Comparison of ENCODE assay signal across 12 cellular contexts in genomic region chr10:11527700-11528255, GRCh38.
A peak's percentile ranks its signal among the peaks of the same experiment; 100 is the strongest.
DNase-seq lines count a peak whose midpoint lies in the region; ATAC-seq, FAIRE-seq and TF ChIP-seq lines count a peak whose summit lies in the region.
"Had no signal": no experiment of that assay in that cellular context is flagged by ENCODE, and none has a peak within 500 bp of the region (broad histone marks: within the 10 kb centered on the region; RNA-seq: fewer than 3 reads in every experiment).

No MANE protein-coding gene starts in this region.

- H3K4me3 Mint-ChIP-seq in MCF 10A (ENCODE audit: unreplicated experiment) = no peak overlapping the region
- H3K4me3 Mint-ChIP-seq in activated naive CD8-positive, alpha-beta T cell treated with anti-CD3 and anti-CD28 coated beads, Interleukin-2, amount 50 U/mL, for 24 hours = peak overlapping the region; percentile 72
- H3K4me3 Mint-ChIP-seq in Caco-2 (ENCODE audit: unreplicated experiment) = no peak overlapping the region

- no peak for ATAC-seq in activated naive CD8-positive, alpha-beta T cell treated with anti-CD3 and anti-CD28 coated beads, Interleukin-2, amount 50 U/mL, for 24 hours
- ATAC-seq in HepG2 = no peak
- ATAC-seq in GM21576 (IDR thresholded peaks at IDR 0.05; ENCODE audit: unreplicated experiment) = no peak
- ATAC-seq: gastroesophageal sphincter had no signal

- H3K9me3 Mint-ChIP-seq in MCF 10A (ENCODE audit: unreplicated experiment) (no peaks in the 10 kb centered on the region), Caco-2 (ENCODE audit: unreplicated experiment) (no peaks in the 10 kb centered on the region)
- no peaks in the 10 kb centered on the region for H3K9me3 Mint-ChIP-seq in activated naive CD8-positive, alpha-beta T cell treated with anti-CD3 and anti-CD28 coated beads, Interleukin-2, amount 50 U/mL, for 24 hours

- H3K27ac Mint-ChIP-seq in MCF 10A (ENCODE audit: low read depth, unreplicated experiment) (no peak overlapping the region), Caco-2 (ENCODE audit: unreplicated experiment) (no peak overlapping the region)
- H3K27ac Mint-ChIP-seq in activated naive CD8-positive, alpha-beta T cell treated with anti-CD3 and anti-CD28 coated beads, Interleukin-2, amount 50 U/mL, for 24 hours = peak overlapping the region; percentile 32

- TF ChIP-seq CTCF in breast epithelium (IDR thresholded peaks at IDR 0.05) (no peak), MCF 10A (IDR thresholded peaks at IDR 0.05; ENCODE audit: unreplicated experiment) (no peak), HepG2 (CRISPR knock-in tag; IDR thresholded peaks at IDR 0.05) (no peak), transverse colon (IDR thresholded peaks at IDR 0.05) (no peak), Caco-2 (IDR thresholded peaks at IDR 0.05; ENCODE audit: insufficient read depth in 1 of 2, low read depth in 1 of 2, low read length in 1 of 2, severe bottlenecking in 1 of 2, unreplicated experiment in 1 of 2) (no peak)

- H3K27ac ChIP-seq in breast epithelium (peak overlapping the region; percentile 48 to 50), HepG2 (ENCODE audit: extremely low read length, insufficient read depth, low read length) (no peak overlapping the region), transverse colon (peak overlapping the region in 3 of 4 donors; percentile 36 to 56 (median 37))

- H3K27me3 ChIP-seq in breast epithelium = no peaks in the 10 kb centered on the region
- no peaks in the 10 kb centered on the region for H3K27me3 ChIP-seq in HepG2 (ENCODE audit: control insufficient read depth in 1 of 2, insufficient read depth in 2 of 2, low read length in 2 of 2)
- H3K27me3 ChIP-seq in transverse colon = no peaks in the 10 kb centered on the region
- no peaks in the 10 kb centered on the region for H3K27me3 ChIP-seq in Caco-2 (replicated peaks; ENCODE audit: control insufficient read depth, insufficient read depth, low read length)
- H3K27me3 ChIP-seq: gastroesophageal sphincter had no signal

- H3K79me2 ChIP-seq in HepG2 (ENCODE audit: insufficient read depth, low read length) = peaks cover 53% of the 10 kb centered on the region

- H3K4me3 ChIP-seq in breast epithelium = peak overlapping the region in 2 of 3 donors; percentile 24 to 48
- H3K4me3 ChIP-seq in HepG2 (replicated peaks in 1 of 3; ENCODE audit: insufficient read depth in 1 of 3, low read depth in 2 of 3, low read length in 3 of 3) = no peak overlapping the region
- H3K4me3 ChIP-seq in transverse colon = peak overlapping the region in 1 of 4 donors; percentile 20
- H3K4me3 ChIP-seq in Caco-2 (ENCODE audit: low read depth, low read length) = no peak overlapping the region

- no peaks in the 10 kb centered on the region for H3K9me3 ChIP-seq in breast epithelium
- no peaks in the 10 kb centered on the region for H3K9me3 ChIP-seq in HepG2 (ENCODE audit: low read length)
- no peaks in the 10 kb centered on the region for H3K9me3 ChIP-seq in transverse colon
- H3K9me3 ChIP-seq in Caco-2 = no peaks in the 10 kb centered on the region
- H3K9me3 ChIP-seq: gastroesophageal sphincter had no signal

- BruUV-seq in MCF 10A (replicated peaks; lab: Mats Ljungman, UMichigan) = no TSS peak
- BruUV-seq in HepG2 (replicated peaks; lab: Mats Ljungman, UMichigan) = no TSS peak
- no TSS peak for BruUV-seq in Caco-2 (replicated peaks; lab: Mats Ljungman, UMichigan)

- 58% methylated on average over 4 of the region's 4 CpGs for WGBS in HepG2 (ENCODE audit: low lambda C conversion rate)
- WGBS in transverse colon (ENCODE audit: low coverage in 1 of 2), 2 donors = 43 to 49% methylated on average over 4 of the region's 4 CpGs

- in situ Hi-C loops in HepG2 (cut with HindIII; ENCODE audit: extremely low pct_ligation_motif_present, low pct_unique_long_range_greater_than_20kb) (no loop called here), transverse colon (cut with MboI; ENCODE audit: low pct_ligation_motif_present in 1 of 4, low pct_unique_long_range_greater_than_20kb in 1 of 4, low sequenced_read_pairs in 3 of 4) (no loop called here)

- TF ChIP-seq POLR2A in breast epithelium (IDR thresholded peaks at IDR 0.05) (no peak), HepG2 (IDR thresholded peaks at IDR 0.05; ENCODE audit: insufficient read depth in 1 of 2, low read depth in 2 of 2, low read length in 2 of 2) (no peak), transverse colon (IDR thresholded peaks at IDR 0.05) (no peak)

- no peak overlapping the region for H2AFZ ChIP-seq in HepG2 (ENCODE audit: low read length)

- H3K4me1 ChIP-seq in breast epithelium (peaks cover 0 to 6% of the 10 kb centered on the region in 2 donors), HepG2 (ENCODE audit: insufficient read depth, low read length) (peaks cover 52% of the 10 kb centered on the region), transverse colon (peaks cover 0 to 39% (median 6%) of the 10 kb centered on the region in 4 donors), Caco-2 (no peaks in the 10 kb centered on the region)

- POLR2A ChIA-PET in MCF 10A (lab: Yijun Ruan, JAX) = no interaction called here
- POLR2A ChIA-PET in HepG2 (lab: Yijun Ruan, JAX) = no interaction called here
- POLR2A ChIA-PET in Caco-2 (lab: Charles Lee) = no interaction called here

- no peaks in the 10 kb centered on the region for H3K27me3 Mint-ChIP-seq in MCF 10A (ENCODE audit: insufficient read depth, unreplicated experiment)
- no peaks in the 10 kb centered on the region for H3K27me3 Mint-ChIP-seq in activated naive CD8-positive, alpha-beta T cell treated with anti-CD3 and anti-CD28 coated beads, Interleukin-2, amount 50 U/mL, for 24 hours
- no peaks in the 10 kb centered on the region for H3K27me3 Mint-ChIP-seq in Caco-2 (ENCODE audit: insufficient read depth, unreplicated experiment)

- TF ChIP-seq RAD21 in HepG2 (CRISPR knock-in tag; IDR thresholded peaks at IDR 0.05) = no peak

- no peaks in the 10 kb centered on the region for H4K20me1 ChIP-seq in HepG2 (ENCODE audit: insufficient read depth, low read length)

- DNase-seq in breast epithelium (ENCODE audit: low spot score in 2 of 2) (no peak), MCF 10A (ENCODE audit: unreplicated experiment) (no peak), HepG2 (ENCODE audit: low spot score) (no peak), transverse colon (no peak), activated gamma-delta T cell treated with Interleukin-2 at 50 U/mL for 16 hours (no peak), Caco-2 (no peak)
- no peak for DNase-seq in activated naive CD8-positive, alpha-beta T cell treated with anti-CD3 and anti-CD28 coated beads, Interleukin-2, amount 50 U/mL, for 24 hours
- DNase-seq: activated CD4-positive, alpha-beta T cell treated with anti-CD3 and anti-CD28 coated beads for 1 hour; AML-193; NCI-H1930 had no signal

- no peaks in the 10 kb centered on the region for H3K36me3 ChIP-seq in breast epithelium
- H3K36me3 ChIP-seq in HepG2 (replicated peaks in 1 of 2; ENCODE audit: control insufficient read depth in 1 of 2, insufficient read depth in 2 of 2, low read length in 2 of 2) = peaks cover 0 to 9% of the 10 kb centered on the region in 2 experiments; a peak in 2 of 5 replicates
- H3K36me3 ChIP-seq in transverse colon = peaks cover 0 to 7% (median 0%) of the 10 kb centered on the region in 4 donors
- no peaks in the 10 kb centered on the region for H3K36me3 ChIP-seq in Caco-2 (ENCODE audit: control insufficient read depth, insufficient read depth, low read length)
- H3K36me3 ChIP-seq: gastroesophageal sphincter had no signal

- H3K4me2 ChIP-seq in HepG2 (ENCODE audit: low read depth, low read length) = no peak overlapping the region

- H3K9ac ChIP-seq in HepG2 (ENCODE audit: insufficient read depth, low read depth, low read length) = no peak overlapping the region

- H3K36me3 Mint-ChIP-seq in MCF 10A (ENCODE audit: insufficient read depth, unreplicated experiment) = peaks cover 7% of the 10 kb centered on the region
- peaks cover 3% of the 10 kb centered on the region for H3K36me3 Mint-ChIP-seq in activated naive CD8-positive, alpha-beta T cell treated with anti-CD3 and anti-CD28 coated beads, Interleukin-2, amount 50 U/mL, for 24 hours (ENCODE audit: low read depth)
- peaks cover 1% of the 10 kb centered on the region for H3K36me3 Mint-ChIP-seq in Caco-2 (ENCODE audit: insufficient read depth, unreplicated experiment)

- FAIRE-seq in HepG2 (lab: Jason Lieb, UNC) = no peak

- H3K4me1 Mint-ChIP-seq in MCF 10A (ENCODE audit: insufficient read depth, unreplicated experiment) (peaks cover 11% of the 10 kb centered on the region), Caco-2 (ENCODE audit: low read depth, unreplicated experiment) (peaks cover 8% of the 10 kb centered on the region)
- peaks cover 37% of the 10 kb centered on the region for H3K4me1 Mint-ChIP-seq in activated naive CD8-positive, alpha-beta T cell treated with anti-CD3 and anti-CD28 coated beads, Interleukin-2, amount 50 U/mL, for 24 hours

- CTCF ChIA-PET in MCF 10A (lab: Yijun Ruan, JAX) = interaction anchor here (0.9 kb wide), 1 partner anchor 12 kb away, joined by 4 read pairs; no protein-coding TSS in a partner anchor
- CTCF ChIA-PET in HepG2 (lab: Yijun Ruan, JAX; ENCODE audit: low intra/inter-chr PET ratio, low total read pairs) = no interaction called here
- CTCF ChIA-PET in Caco-2 (lab: Charles Lee) = no interaction called here

- intact Hi-C loops in breast epithelium (cut with DNase I; ENCODE audit: low total_unique reads) = no loop called here
- intact Hi-C loops in MCF 10A (cut with micrococcal nuclease) = no loop called here
- intact Hi-C loops in HepG2 (cut with micrococcal nuclease; ENCODE audit: unreplicated experiment) = loop anchor here (5.0 kb wide), 1 partner anchor 270 kb away; no protein-coding TSS in a partner anchor
- intact Hi-C loops in transverse colon (cut with DNase I; ENCODE audit: low total_unique reads) = no loop called here
- intact Hi-C loops in Caco-2 (cut with micrococcal nuclease; ENCODE audit: unreplicated experiment) = no loop called here

- no peak for TF ChIP-seq EP300 in HepG2 (IDR thresholded peaks at IDR 0.05; ENCODE audit: low read depth in 2 of 2, low read length in 2 of 2)
- TF ChIP-seq EP300 in HepG2 (CRISPR knock-in tag; IDR thresholded peaks at IDR 0.05; ENCODE audit: borderline replicate concordance) = no peak
- TF ChIP-seq EP300 in transverse colon (IDR thresholded peaks at IDR 0.05; ENCODE audit: low read depth) = no peak

Comparison
In these comparisons a context has a peak if more than half of its experiments do, and no peak if none do; other contexts are left out.
1. H3K4me3 ChIP-seq: peak in breast epithelium (2 of 3); none in HepG2 (0 of 3) and Caco-2 (single experiment).